In genomic region chr7:102697852-102698512, GRCh38 we compare ENCODE assay signal across 5 cellular contexts. TPM values are rescaled to one million over a fixed set of nuclear protein-coding genes. Genes with fewer than 3 reads are reported as not detected.
"Had no signal": no experiment of that assay in that cellular context is flagged by ENCODE, and none has a peak within 500 bp of the region (broad histone marks: within the 10 kb centered on the region; RNA-seq: fewer than 3 reads in every experiment).

No MANE protein-coding gene starts in this region.

RNA-seq across cellular contexts. Expression of gene SPDYE2B, which starts 47.9 kb away (rescaled TPM):
- total RNA-seq: HT-29, IMR-90, Right ventricle myocardium superior, SJSA1, T-helper 17 cell had no signal
- polyA plus RNA-seq: IMR-90 had no signal
